8 cellular contexts compared by ENCODE assay signal in the genomic region with DNA sequence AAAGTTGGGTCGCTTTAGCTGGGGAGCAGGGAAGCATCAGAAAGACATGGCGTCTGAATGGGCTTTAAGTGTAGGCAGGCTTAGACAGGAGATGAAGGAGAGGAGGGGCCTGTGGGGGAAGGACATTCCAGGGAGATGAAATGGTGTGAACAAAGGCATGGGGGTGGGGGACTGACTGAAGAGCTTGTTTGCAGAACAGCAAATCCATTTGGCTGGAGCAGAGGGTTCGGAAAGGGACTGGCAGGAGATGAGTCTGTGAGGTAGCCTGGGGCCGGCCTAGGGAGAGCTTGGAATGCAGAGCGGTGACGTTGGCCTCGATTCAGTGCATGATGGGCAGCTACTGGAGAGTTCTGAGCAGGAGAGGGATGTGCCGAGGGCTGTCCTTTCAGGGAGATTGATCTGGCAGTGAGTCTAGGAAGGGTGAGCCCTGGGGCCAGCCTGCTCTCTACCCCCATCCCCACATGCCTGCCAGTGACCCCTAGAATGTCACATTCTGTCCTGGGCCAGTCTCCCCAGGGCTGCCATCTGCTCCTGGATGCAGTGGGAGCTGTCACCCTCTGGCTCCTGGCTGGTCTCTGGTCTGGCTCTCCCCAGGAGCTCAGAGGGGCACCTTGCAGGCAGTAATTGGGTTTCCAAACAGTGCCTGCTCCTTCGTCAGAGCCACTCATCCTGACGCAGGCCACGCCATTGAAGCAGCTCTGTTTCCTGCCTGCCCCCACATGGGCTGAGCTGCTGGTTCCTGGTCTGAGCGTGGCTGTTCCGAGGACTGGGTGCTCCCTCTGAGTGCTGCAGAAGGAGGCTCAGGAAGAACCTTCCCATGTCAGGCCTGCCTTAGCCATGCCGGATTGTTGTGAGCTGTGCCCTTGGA. TPM values are rescaled to one million over a fixed set of nuclear protein-coding genes. Genes with fewer than 3 reads are reported as not detected.
A peak's percentile ranks its signal among the peaks of the same experiment; 100 is the strongest.
DNase-seq lines count a peak whose midpoint lies in the region; ATAC-seq, FAIRE-seq and TF ChIP-seq lines count a peak whose summit lies in the region.

No MANE protein-coding gene starts in this region.

- no peak overlapping the region for H3K23ac ChIP-seq in neuronal stem cell (ENCODE audit: low read depth, low read length, poor library complexity)

- peak overlapping the region; percentile 45 for H2BK120ac ChIP-seq in neuronal stem cell (ENCODE audit: low read depth, low read length)

- peak overlapping the region; percentile 65 for H3K9ac ChIP-seq in neuronal stem cell (ENCODE audit: low read depth, low read length, poor library complexity)

- no peak for FAIRE-seq in GM19239 (lab: Jason Lieb, UNC)

- no peak overlapping the region for H3K4me2 ChIP-seq in neuronal stem cell (ENCODE audit: insufficient read depth, low read length, poor library complexity, severe bottlenecking)

- H3K79me1 ChIP-seq in neuronal stem cell (ENCODE audit: low read depth, low read length), result no peaks in the 10 kb centered on the region

- no peaks in the 10 kb centered on the region for H3K9me3 ChIP-seq in neuronal stem cell (replicated peaks in 1 of 2; ENCODE audit: control insufficient read depth in 2 of 2, insufficient read depth in 1 of 2, low read depth in 1 of 2, low read length in 2 of 2)

- H3K36me3 ChIP-seq in neuronal stem cell (replicated peaks in 1 of 2; ENCODE audit: control insufficient read depth in 2 of 2, insufficient read depth in 2 of 2, low read length in 2 of 2), result peaks cover 18 to 33% of the 10 kb centered on the region in 2 donors

- peak overlapping the region; percentile 1 for H2AK5ac ChIP-seq in neuronal stem cell (ENCODE audit: low read depth, low read length)

- H2AFZ ChIP-seq in neuronal stem cell (ENCODE audit: low read length), result peak overlapping the region; percentile 58

- peaks cover 28 to 29% of the 10 kb centered on the region in 2 donors for H3K4me1 ChIP-seq in neuronal stem cell (ENCODE audit: control insufficient read depth in 2 of 2, insufficient read depth in 1 of 2, low read depth in 1 of 2, low read length in 2 of 2)

- no peak for TF ChIP-seq CTCF in fibroblast of the aortic adventitia (IDR thresholded peaks at IDR 0.05; ENCODE audit: insufficient read depth, low read length)

- H4K91ac ChIP-seq in neuronal stem cell (ENCODE audit: low read depth, low read length, poor library complexity), result peak overlapping the region; percentile 80

- ATAC-seq in HG02981 (IDR thresholded peaks at IDR 0.05; ENCODE audit: unreplicated experiment) (no peak), HG02678 (IDR thresholded peaks at IDR 0.05; ENCODE audit: unreplicated experiment) (no peak)

- peak overlapping the region; percentile 67 for H2BK12ac ChIP-seq in neuronal stem cell (ENCODE audit: low read length)

- peak overlapping the region; percentile 29 for H4K8ac ChIP-seq in neuronal stem cell (ENCODE audit: low read depth, low read length)

- H3K4ac ChIP-seq in neuronal stem cell (ENCODE audit: low read length), result no peak overlapping the region

- peak overlapping the region; percentile 83 for H3K27ac ChIP-seq in neuronal stem cell (replicated peaks; ENCODE audit: low read length)

- no peak overlapping the region for H3K14ac ChIP-seq in neuronal stem cell (ENCODE audit: low read length)

- peak overlapping the region; percentile 8 for H2BK5ac ChIP-seq in neuronal stem cell (ENCODE audit: low read length)

- WGBS in neuronal stem cell (ENCODE audit: extremely low coverage in 2 of 2, insufficient read length in 2 of 2, insufficient replicate concordance in 1 of 2), 2 donors, result no CpG with 5 or more reads among the region's 14 CpGs

- peak overlapping the region; percentile 55 for H3K18ac ChIP-seq in neuronal stem cell (ENCODE audit: low read length)

- DNase-seq in Daoy (ENCODE audit: low read depth), result peak; percentile 92
- DNase-seq in SK-N-DZ (ENCODE audit: low spot score), result peak; percentile 32
- DNase-seq in fibroblast of the aortic adventitia (ENCODE audit: low read depth), result peak; percentile 97
- peak; percentile 56 for DNase-seq in neuronal stem cell (ENCODE audit: low spot score)
- DNase-seq in GM19239 (ENCODE audit: insufficient read length, low spot score), result no peak
- no peak for DNase-seq in SHP77 (lab: John Stamatoyannopoulos, UW)

- H3K27me3 ChIP-seq in neuronal stem cell (ENCODE audit: control insufficient read depth in 3 of 3, insufficient read depth in 3 of 3, low read depth in 1 of 3, low read length in 3 of 3), result no peaks in the 10 kb centered on the region

- H3K4me3 ChIP-seq in fibroblast of the aortic adventitia (ENCODE audit: low read depth, low read length) (no peak overlapping the region), neuronal stem cell (ENCODE audit: low read length in 2 of 2) (no peak overlapping the region)

- no peak overlapping the region for H2BK15ac ChIP-seq in neuronal stem cell (ENCODE audit: low read length)

RNA-seq across cellular contexts. Expression of gene TMEM222, which starts 22.3 kb away (rescaled TPM):
- 54.9 and 65.0 TPM in 2 replicates for total RNA-seq in Daoy (2014; rRNA removed; shearing (Covaris generic))
- 45.4 and 46.7 TPM in 2 replicates for polyA plus RNA-seq in SK-N-DZ (2014; cell fraction: cytosol; rRNA removed)
- 45.2 and 47.0 TPM in 2 replicates for polyA plus RNA-seq in SK-N-DZ (2014; cell fraction: nucleus; rRNA removed)
- total RNA-seq in fibroblast of the aortic adventitia (ENCODE audit: low replicate concordance), result 19.0 and 31.4 TPM in 2 replicates
- polyA plus RNA-seq in neuronal stem cell (2013, experiment 1 of 2), result 23.9 TPM
- polyA plus RNA-seq in neuronal stem cell (2013, experiment 2 of 2), result 22.3 TPM

RNA-seq across cellular contexts. Expression of gene SYTL1, which starts 42.2 kb away (rescaled TPM):
- 1.2 and 2.1 TPM in 2 replicates for total RNA-seq in Daoy (2014; rRNA removed; shearing (Covaris generic))
- polyA plus RNA-seq in SK-N-DZ (2014; cell fraction: cytosol; rRNA removed), result 0.56 and 0.86 TPM in 2 replicates
- 2.0 and 5.2 TPM in 2 replicates for polyA plus RNA-seq in SK-N-DZ (2014; cell fraction: nucleus; rRNA removed)
- total RNA-seq in fibroblast of the aortic adventitia (ENCODE audit: low replicate concordance), result 0.09 TPM in 1 of 2 replicates, not detected in the other
- 8.5 TPM for polyA plus RNA-seq in neuronal stem cell (2013, experiment 1 of 2)
- polyA plus RNA-seq in neuronal stem cell (2013, experiment 2 of 2), result 8.0 TPM

Comparison
In these comparisons a context has a peak if more than half of its experiments do, and no peak if none do; other contexts are left out.
1. DNase-seq: peak in Daoy (single experiment), SK-N-DZ (single experiment), fibroblast of the aortic adventitia (single experiment) and neuronal stem cell (single experiment); none in GM19239 (single experiment) and SHP77 (0 of 2).